1 cellular context compared by ENCODE assay signal in the genomic region with DNA sequence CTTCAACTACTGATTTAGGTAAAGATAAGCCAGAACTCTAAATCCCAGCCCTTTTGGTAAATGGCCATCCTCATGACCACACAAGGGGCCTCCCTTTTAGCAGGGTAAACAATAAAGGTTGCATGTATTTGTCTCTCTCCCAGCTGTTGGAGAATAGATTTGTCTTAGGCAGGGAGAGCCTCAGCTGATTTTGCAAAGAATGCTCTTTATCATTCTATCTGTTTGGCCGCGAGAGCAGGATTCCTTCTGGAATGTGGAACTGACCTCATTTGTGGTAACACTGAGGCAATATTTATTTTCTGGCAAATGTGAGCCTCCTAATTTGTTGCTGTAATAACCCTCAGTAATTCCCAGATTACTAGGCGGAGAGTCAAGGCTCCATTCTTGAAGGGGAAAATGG.
TF ChIP-seq lines count a peak whose summit lies in the region.

No MANE protein-coding gene starts in this region.

TF ChIP-seq in HepG2, 621 proteins besides CTCF, POLR2A, EP300 and RAD21 (continued from another document):
- TF ChIP-seq, protein P1, sequence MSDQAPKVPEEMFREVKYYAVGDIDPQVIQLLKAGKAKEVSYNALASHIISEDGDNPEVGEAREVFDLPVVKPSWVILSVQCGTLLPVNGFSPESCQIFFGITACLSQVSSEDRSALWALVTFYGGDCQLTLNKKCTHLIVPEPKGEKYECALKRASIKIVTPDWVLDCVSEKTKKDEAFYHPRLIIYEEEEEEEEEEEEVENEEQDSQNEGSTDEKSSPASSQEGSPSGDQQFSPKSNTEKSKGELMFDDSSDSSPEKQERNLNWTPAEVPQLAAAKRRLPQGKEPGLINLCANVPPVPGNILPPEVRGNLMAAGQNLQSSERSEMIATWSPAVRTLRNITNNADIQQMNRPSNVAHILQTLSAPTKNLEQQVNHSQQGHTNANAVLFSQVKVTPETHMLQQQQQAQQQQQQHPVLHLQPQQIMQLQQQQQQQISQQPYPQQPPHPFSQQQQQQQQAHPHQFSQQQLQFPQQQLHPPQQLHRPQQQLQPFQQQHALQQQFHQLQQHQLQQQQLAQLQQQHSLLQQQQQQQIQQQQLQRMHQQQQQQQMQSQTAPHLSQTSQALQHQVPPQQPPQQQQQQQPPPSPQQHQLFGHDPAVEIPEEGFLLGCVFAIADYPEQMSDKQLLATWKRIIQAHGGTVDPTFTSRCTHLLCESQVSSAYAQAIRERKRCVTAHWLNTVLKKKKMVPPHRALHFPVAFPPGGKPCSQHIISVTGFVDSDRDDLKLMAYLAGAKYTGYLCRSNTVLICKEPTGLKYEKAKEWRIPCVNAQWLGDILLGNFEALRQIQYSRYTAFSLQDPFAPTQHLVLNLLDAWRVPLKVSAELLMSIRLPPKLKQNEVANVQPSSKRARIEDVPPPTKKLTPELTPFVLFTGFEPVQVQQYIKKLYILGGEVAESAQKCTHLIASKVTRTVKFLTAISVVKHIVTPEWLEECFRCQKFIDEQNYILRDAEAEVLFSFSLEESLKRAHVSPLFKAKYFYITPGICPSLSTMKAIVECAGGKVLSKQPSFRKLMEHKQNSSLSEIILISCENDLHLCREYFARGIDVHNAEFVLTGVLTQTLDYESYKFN (CRISPR knock-in tag; conservative IDR thresholded peaks at IDR 0.05), result peak; percentile 33; the same call in 1 of the 2 replicates
- TF ChIP-seq HDAC6 (IDR thresholded peaks at IDR 0.05; ENCODE audit: low read depth, low read length) (no peak), ISL2 (CRISPR knock-in tag; IDR thresholded peaks at IDR 0.05) (0 out of 2 replicates have a peak, but pooled peaks have one; percentile 17), RBM22 (optimal IDR thresholded peaks at IDR 0.05; ENCODE audit: low read length) (no peak), ZNF350 (CRISPR knock-in tag; IDR thresholded peaks at IDR 0.05; ENCODE audit: borderline replicate concordance, low read depth) (no peak), ELF4 (CRISPR knock-in tag; IDR thresholded peaks at IDR 0.05; ENCODE audit: borderline replicate concordance) (no peak), TCF7 (IDR thresholded peaks at IDR 0.05; ENCODE audit: low read depth) (no peak), SOX6 (IDR thresholded peaks at IDR 0.05) (no peak), SOX6 (CRISPR knock-in tag; IDR thresholded peaks at IDR 0.05) (peak; percentile 59)
